14 cellular contexts compared by ENCODE assay signal in genomic region chr13:110957181-110957884, GRCh38. TPM values are rescaled to one million over a fixed set of nuclear protein-coding genes. Genes with fewer than 3 reads are reported as not detected.
DNase-seq lines count a peak whose midpoint lies in the region; ATAC-seq and TF ChIP-seq lines count a peak whose summit lies in the region.
"Had no signal": no experiment of that assay in that cellular context is flagged by ENCODE, and none has a peak within 500 bp of the region (broad histone marks: within the 10 kb centered on the region; RNA-seq: fewer than 3 reads in every experiment).

No MANE protein-coding gene starts in this region.

- H3K27ac Mint-ChIP-seq in activated CD8-positive, alpha-beta T cell treated with anti-CD3 and anti-CD28 coated beads for 36 hours, result no peak overlapping the region
- H3K27ac Mint-ChIP-seq in activated CD8-positive, alpha-beta T cell treated with anti-CD3 and anti-CD28 coated beads, Interleukin-2, amount 10 ng/mL, durations not matched to agents 7 days and 5 days, result no peak overlapping the region
- peak overlapping the region; percentile 69 for H3K27ac Mint-ChIP-seq in progenitor cell of endocrine pancreas

- H3K27me3 Mint-ChIP-seq in activated CD8-positive, alpha-beta T cell treated with anti-CD3 and anti-CD28 coated beads for 36 hours, result peaks cover 14% of the 10 kb centered on the region
- no peaks in the 10 kb centered on the region for H3K27me3 Mint-ChIP-seq in activated CD8-positive, alpha-beta T cell treated with anti-CD3 and anti-CD28 coated beads, Interleukin-2, amount 10 ng/mL, durations not matched to agents 7 days and 5 days (ENCODE audit: low read depth)
- H3K27me3 Mint-ChIP-seq in progenitor cell of endocrine pancreas, result peaks cover 2% of the 10 kb centered on the region

- DNase-seq in activated CD8-positive, alpha-beta T cell treated with anti-CD3 and anti-CD28 coated beads for 36 hours, result peak; percentile 46
- DNase-seq in activated CD8-positive, alpha-beta T cell treated with anti-CD3 and anti-CD28 coated beads, Interleukin-2, amount 10 ng/mL, durations not matched to agents 7 days and 5 days, result no peak
- DNase-seq in NB4 (ENCODE audit: low read depth), result no peak
- peak; percentile 86 for DNase-seq in cerebellar cortex (ENCODE audit: low spot score)
- no peak for DNase-seq in progenitor cell of endocrine pancreas (ENCODE audit: low spot score, unreplicated experiment)
- DNase-seq in HEK293T (ENCODE audit: extremely low spot score), result no peak
- no peak for DNase-seq in NCI-H345 (lab: John Stamatoyannopoulos, UW)
- DNase-seq: activated CD4-positive, alpha-beta T cell treated with anti-CD3 and anti-CD28 coated beads, Interleukin-2, amount 50 U/mL, for 1 hour; activated naive CD4-positive, alpha-beta T cell; NCI-H1048; NCI-H69; substantia nigra; T-helper 1 cell had no signal

- TF ChIP-seq POLR2A in NB4 (IDR thresholded peaks at IDR 0.05; ENCODE audit: extremely low read depth, insufficient read length), result no peak

- H3K4me1 Mint-ChIP-seq in activated CD8-positive, alpha-beta T cell treated with anti-CD3 and anti-CD28 coated beads for 36 hours (ENCODE audit: low read depth), result peaks cover 17% of the 10 kb centered on the region
- H3K4me1 Mint-ChIP-seq in activated CD8-positive, alpha-beta T cell treated with anti-CD3 and anti-CD28 coated beads, Interleukin-2, amount 10 ng/mL, durations not matched to agents 7 days and 5 days (ENCODE audit: low read depth), result no peaks in the 10 kb centered on the region
- H3K4me1 Mint-ChIP-seq in progenitor cell of endocrine pancreas (ENCODE audit: low read depth), result peaks cover 4% of the 10 kb centered on the region

- intact Hi-C loops in activated CD8-positive, alpha-beta T cell treated with anti-CD3 and anti-CD28 coated beads for 36 hours (cut with micrococcal nuclease), result no loop called here

- POLR2A ChIA-PET in activated CD8-positive, alpha-beta T cell treated with anti-CD3 and anti-CD28 coated beads for 36 hours (lab: Charles Lee), result no interaction called here
- POLR2A ChIA-PET in activated CD8-positive, alpha-beta T cell treated with anti-CD3 and anti-CD28 coated beads, Interleukin-2, amount 10 ng/mL, durations not matched to agents 7 days and 5 days (lab: Charles Lee), result no interaction called here
- POLR2A ChIA-PET in HEK293T (lab: Yijun Ruan, JAX), result no interaction called here

- TF ChIP-seq CTCF in activated CD8-positive, alpha-beta T cell treated with anti-CD3 and anti-CD28 coated beads for 36 hours (IDR thresholded peaks at IDR 0.05), result no peak
- TF ChIP-seq CTCF in NB4 (IDR thresholded peaks at IDR 0.05; ENCODE audit: low read depth, low read length) (peak; percentile 20), progenitor cell of endocrine pancreas (IDR thresholded peaks at IDR 0.05; ENCODE audit: unreplicated experiment) (peak; percentile 28)

- H3K4me3 ChIP-seq in NB4 (ENCODE audit: low read depth, low read length), result no peak overlapping the region

- no peaks in the 10 kb centered on the region for H3K36me3 Mint-ChIP-seq in activated CD8-positive, alpha-beta T cell treated with anti-CD3 and anti-CD28 coated beads for 36 hours (ENCODE audit: low read depth)
- H3K36me3 Mint-ChIP-seq in activated CD8-positive, alpha-beta T cell treated with anti-CD3 and anti-CD28 coated beads, Interleukin-2, amount 10 ng/mL, durations not matched to agents 7 days and 5 days (ENCODE audit: low read depth), result no peaks in the 10 kb centered on the region
- peaks cover 3% of the 10 kb centered on the region for H3K36me3 Mint-ChIP-seq in progenitor cell of endocrine pancreas (ENCODE audit: insufficient read depth)

- ATAC-seq in activated CD8-positive, alpha-beta T cell treated with anti-CD3 and anti-CD28 coated beads for 36 hours, result no peak
- ATAC-seq in activated CD8-positive, alpha-beta T cell treated with anti-CD3 and anti-CD28 coated beads, Interleukin-2, amount 10 ng/mL, durations not matched to agents 7 days and 5 days, result no peak
- no peak for ATAC-seq in HG03354 (IDR thresholded peaks at IDR 0.05; ENCODE audit: poor library complexity, severe bottlenecking, unreplicated experiment)

- no peak overlapping the region for H3K4me3 Mint-ChIP-seq in activated CD8-positive, alpha-beta T cell treated with anti-CD3 and anti-CD28 coated beads for 36 hours
- H3K4me3 Mint-ChIP-seq in activated CD8-positive, alpha-beta T cell treated with anti-CD3 and anti-CD28 coated beads, Interleukin-2, amount 10 ng/mL, durations not matched to agents 7 days and 5 days, result no peak overlapping the region
- peak overlapping the region; percentile 14 for H3K4me3 Mint-ChIP-seq in progenitor cell of endocrine pancreas (ENCODE audit: low read depth)

- H3K9me3 Mint-ChIP-seq in activated CD8-positive, alpha-beta T cell treated with anti-CD3 and anti-CD28 coated beads for 36 hours, result peaks cover 9% of the 10 kb centered on the region
- H3K9me3 Mint-ChIP-seq in activated CD8-positive, alpha-beta T cell treated with anti-CD3 and anti-CD28 coated beads, Interleukin-2, amount 10 ng/mL, durations not matched to agents 7 days and 5 days (ENCODE audit: insufficient read depth), result peaks cover 14% of the 10 kb centered on the region
- peaks cover 17% of the 10 kb centered on the region for H3K9me3 Mint-ChIP-seq in progenitor cell of endocrine pancreas (ENCODE audit: low read depth)

- CTCF ChIA-PET in activated CD8-positive, alpha-beta T cell treated with anti-CD3 and anti-CD28 coated beads for 36 hours (lab: Charles Lee), result no interaction called here
- CTCF ChIA-PET in activated CD8-positive, alpha-beta T cell treated with anti-CD3 and anti-CD28 coated beads, Interleukin-2, amount 10 ng/mL, durations not matched to agents 7 days and 5 days (lab: Charles Lee), result interaction anchor here (0.6 kb wide), 1 partner anchor 14 kb away, joined by 3 read pairs; no protein-coding TSS in a partner anchor
- CTCF ChIA-PET in HEK293T (lab: Yijun Ruan, JAX), result no interaction called here

TF ChIP-seq in HEK293T, 16 proteins besides CTCF, POLR2A, EP300 and RAD21:
- TF ChIP-seq NFRKB (IDR thresholded peaks at IDR 0.05) (no peak), ELF4 (IDR thresholded peaks at IDR 0.05) (no peak), TARDBP (IDR thresholded peaks at IDR 0.05) (no peak), PKNOX1 (IDR thresholded peaks at IDR 0.05) (no peak), ARNT (IDR thresholded peaks at IDR 0.05) (no peak), CTBP1 (IDR thresholded peaks at IDR 0.05; ENCODE audit: borderline replicate concordance) (no peak), FOXK2 (IDR thresholded peaks at IDR 0.05) (no peak), L3MBTL2 (conservative IDR thresholded peaks at IDR 0.05) (no peak), FOXM1 (IDR thresholded peaks at IDR 0.05; ENCODE audit: borderline replicate concordance) (no peak), SUZ12 (IDR thresholded peaks at IDR 0.05) (no peak), BHLHE40 (IDR thresholded peaks at IDR 0.05; ENCODE audit: borderline replicate concordance) (no peak), FOXA1 (IDR thresholded peaks at IDR 0.05) (no peak), LEF1 (IDR thresholded peaks at IDR 0.05; ENCODE audit: borderline replicate concordance) (no peak), SP1 (IDR thresholded peaks at IDR 0.05) (no peak), ZNF384 (IDR thresholded peaks at IDR 0.05) (no peak), HDGF (IDR thresholded peaks at IDR 0.05; ENCODE audit: borderline replicate concordance) (no peak)

RNA-seq across cellular contexts. Expression of gene ANKRD10, which starts 42.5 kb away (rescaled TPM):
- total RNA-seq in activated CD8-positive, alpha-beta T cell treated with anti-CD3 and anti-CD28 coated beads for 36 hours, result 10 to 100 TPM; 81.6 to 86.1 TPM
- total RNA-seq in activated CD8-positive, alpha-beta T cell treated with anti-CD3 and anti-CD28 coated beads, Interleukin-2, amount 10 ng/mL, durations not matched to agents 7 days and 5 days, result 10 to 100 TPM; 83.9 to 86.3 TPM
- total RNA-seq in progenitor cell of endocrine pancreas, result 228 and 235 TPM in 2 replicates

Comparison
In these comparisons a context has a peak if more than half of its experiments do, and no peak if none do; other contexts are left out.
1. DNase-seq: peak in activated CD8-positive, alpha-beta T cell treated with anti-CD3 and anti-CD28 coated beads for 36 hours (single experiment) and cerebellar cortex (single experiment); none in activated CD8-positive, alpha-beta T cell treated with anti-CD3 and anti-CD28 coated beads, Interleukin-2, amount 10 ng/mL, durations not matched to agents 7 days and 5 days (single experiment), NB4 (single experiment), progenitor cell of endocrine pancreas (single experiment), HEK293T (single experiment) and NCI-H345 (single experiment).